8 cellular contexts compared by ENCODE assay signal in genomic region chr7:134420509-134421125, GRCh38. TPM values are rescaled to one million over a fixed set of nuclear protein-coding genes. Genes with fewer than 3 reads are reported as not detected.
DNase-seq lines count a peak whose midpoint lies in the region; ATAC-seq, FAIRE-seq and TF ChIP-seq lines count a peak whose summit lies in the region.

No MANE protein-coding gene starts in this region.

- no peak overlapping the region for H3K14ac ChIP-seq in mesenchymal stem cell (ENCODE audit: low read length in 2 of 2)

- H3K18ac ChIP-seq in mesenchymal stem cell (ENCODE audit: low read depth in 1 of 2, low read length in 2 of 2), result no peak overlapping the region

- no peak overlapping the region for H3K4me2 ChIP-seq in mesenchymal stem cell (ENCODE audit: low read length, poor library complexity, severe bottlenecking)

- H4K8ac ChIP-seq in mesenchymal stem cell (ENCODE audit: low read length), result no peak overlapping the region

- H3K4me3 ChIP-seq in AG09309 (ENCODE audit: control insufficient read depth, low read depth, low read length), result no peak overlapping the region
- H3K4me3 ChIP-seq in mesenchymal stem cell (ENCODE audit: insufficient read depth in 1 of 2, low read depth in 1 of 2, low read length in 2 of 2), result peak overlapping the region in 1 of 2 experiments; percentile 23

- no peak for FAIRE-seq in H54 (lab: Jason Lieb, UNC)

- no peaks in the 10 kb centered on the region for H3K36me3 ChIP-seq in mesenchymal stem cell (ENCODE audit: control insufficient read depth in 1 of 2, insufficient read depth in 2 of 2, low read depth in 1 of 2, low read length in 2 of 2)

- H2BK120ac ChIP-seq in mesenchymal stem cell (ENCODE audit: low read depth, low read length), result no peak overlapping the region

- no peak overlapping the region for H2BK12ac ChIP-seq in mesenchymal stem cell (ENCODE audit: low read length in 2 of 2)

- no peak for ATAC-seq in HG02763 (IDR thresholded peaks at IDR 0.05; ENCODE audit: unreplicated experiment)
- ATAC-seq in GM19455 (IDR thresholded peaks at IDR 0.05; ENCODE audit: unreplicated experiment), result no peak
- ATAC-seq in HG03039 (IDR thresholded peaks at IDR 0.05; ENCODE audit: unreplicated experiment), result no peak

- no peak overlapping the region for H2AK5ac ChIP-seq in mesenchymal stem cell (ENCODE audit: low read length, severe bottlenecking)

- no peak overlapping the region for H2BK5ac ChIP-seq in mesenchymal stem cell (ENCODE audit: low read depth, low read length, poor library complexity, severe bottlenecking)

- peak; percentile 78 for TF ChIP-seq CTCF in AG09309 (IDR thresholded peaks at IDR 0.05; ENCODE audit: control insufficient read depth, insufficient read depth, low read depth, low read length, missing control alignments)

- WGBS in mesenchymal stem cell, result 52% methylated on average over 4 of the region's 5 CpGs

- no peak for TF ChIP-seq POLR2A in H54 (IDR thresholded peaks at IDR 0.05; ENCODE audit: low read depth, low read length)

- H3K4ac ChIP-seq in mesenchymal stem cell (ENCODE audit: low read depth in 1 of 2, low read length in 2 of 2), result no peak overlapping the region

- no peak overlapping the region for H3K27ac ChIP-seq in mesenchymal stem cell (ENCODE audit: low read length, poor library complexity, severe bottlenecking)

- H3K9ac ChIP-seq in mesenchymal stem cell (ENCODE audit: low read length), result peak overlapping the region; percentile 69

- no peaks in the 10 kb centered on the region for H3K4me1 ChIP-seq in mesenchymal stem cell (ENCODE audit: control insufficient read depth, insufficient read depth, low read depth, low read length)

- H3K9me3 ChIP-seq in mesenchymal stem cell (ENCODE audit: control insufficient read depth, low read length), result no peaks in the 10 kb centered on the region

- no peak overlapping the region for H2BK15ac ChIP-seq in mesenchymal stem cell (ENCODE audit: low read depth, poor library complexity, severe bottlenecking)

- no peaks in the 10 kb centered on the region for H3K79me1 ChIP-seq in mesenchymal stem cell (replicated peaks; ENCODE audit: low read length, poor library complexity, severe bottlenecking)

- H4K91ac ChIP-seq in mesenchymal stem cell (ENCODE audit: low read length), result no peak overlapping the region

- no peak overlapping the region for H3K23ac ChIP-seq in mesenchymal stem cell (ENCODE audit: low read length in 2 of 2)

- H3K27me3 ChIP-seq in mesenchymal stem cell (ENCODE audit: control insufficient read depth in 1 of 2, insufficient read depth in 1 of 2, low read length in 2 of 2), result peaks cover 0 to 32% of the 10 kb centered on the region in 2 experiments

- no peak overlapping the region for H2AFZ ChIP-seq in mesenchymal stem cell (ENCODE audit: low read depth, low read length)

- DNase-seq in AG09309 (ENCODE audit: low read depth) (peak; percentile 39), H54 (ENCODE audit: insufficient read length, low spot score) (peak; percentile 53), NCI-H82 (lab: John Stamatoyannopoulos, UW) (peak; percentile 87), ecto neural progenitor cell (ENCODE audit: low spot score) (peak; percentile 52), mesenchymal stem cell (peak; percentile 53)

RNA-seq across cellular contexts. Expression of gene AKR1B1, which starts 38.3 kb away (rescaled TPM):
- 236 TPM for polyA plus RNA-seq in mesenchymal stem cell (2013, experiment 1 of 2)
- 247 TPM for polyA plus RNA-seq in mesenchymal stem cell (2013, experiment 2 of 2)
